In the genomic region with DNA sequence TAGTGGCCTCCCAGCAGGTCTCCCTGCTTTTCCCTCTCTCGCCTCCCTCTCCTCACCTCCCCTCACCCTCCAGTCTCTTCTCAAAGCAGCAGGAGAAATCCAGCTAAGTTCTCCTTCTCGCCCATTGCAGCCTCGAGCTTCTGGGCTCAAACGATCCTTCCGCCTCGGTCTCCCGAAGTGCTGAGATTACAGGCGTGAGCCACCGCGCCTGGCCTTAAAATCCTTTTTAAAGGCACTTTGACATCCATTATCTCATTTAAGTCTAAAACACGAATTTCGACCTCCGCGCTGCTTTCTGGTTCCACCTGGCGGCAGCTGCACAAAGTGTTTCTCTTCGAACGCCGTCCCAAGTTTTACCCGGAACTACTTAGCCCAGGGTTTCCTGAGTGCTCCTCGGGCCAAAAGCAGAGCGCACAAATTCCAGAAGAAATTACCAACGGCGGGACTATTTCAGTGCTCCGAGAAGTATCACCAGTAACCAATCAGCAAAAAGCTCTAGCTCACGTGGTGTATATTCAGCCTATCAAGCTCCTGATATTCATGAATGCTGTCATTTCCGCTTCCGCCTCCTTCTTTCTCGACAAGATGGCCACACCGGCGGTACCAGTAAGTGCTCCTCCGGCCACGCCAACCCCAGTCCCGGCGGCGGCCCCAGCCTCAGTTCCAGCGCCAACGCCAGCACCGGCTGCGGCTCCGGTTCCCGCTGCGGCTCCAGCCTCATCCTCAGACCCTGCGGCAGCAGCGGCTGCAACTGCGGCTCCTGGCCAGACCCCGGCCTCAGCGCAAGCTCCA, we compare ENCODE assay signal across 8 cellular contexts. TPM values are rescaled to one million over a fixed set of nuclear protein-coding genes. Genes with fewer than 3 reads are reported as not detected.
DNase-seq lines count a peak whose midpoint lies in the region; ATAC-seq and TF ChIP-seq lines count a peak whose summit lies in the region.

A gene with protein sequence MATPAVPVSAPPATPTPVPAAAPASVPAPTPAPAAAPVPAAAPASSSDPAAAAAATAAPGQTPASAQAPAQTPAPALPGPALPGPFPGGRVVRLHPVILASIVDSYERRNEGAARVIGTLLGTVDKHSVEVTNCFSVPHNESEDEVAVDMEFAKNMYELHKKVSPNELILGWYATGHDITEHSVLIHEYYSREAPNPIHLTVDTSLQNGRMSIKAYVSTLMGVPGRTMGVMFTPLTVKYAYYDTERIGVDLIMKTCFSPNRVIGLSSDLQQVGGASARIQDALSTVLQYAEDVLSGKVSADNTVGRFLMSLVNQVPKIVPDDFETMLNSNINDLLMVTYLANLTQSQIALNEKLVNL (plus strand): TSS at position 570 of the 792 bp plus-strand sequence. CDS start 16 bp downstream, at position 586.

- TF ChIP-seq CTCF in GM13977 (IDR thresholded peaks at IDR 0.05; ENCODE audit: extremely low read depth, insufficient read depth, missing control alignments): peak; percentile 87
- peak; percentile 91 for TF ChIP-seq CTCF in left ventricle myocardium inferior (IDR thresholded peaks at IDR 0.05; ENCODE audit: borderline replicate concordance)
- peak; percentile 92 for TF ChIP-seq CTCF in progenitor cell of endocrine pancreas (IDR thresholded peaks at IDR 0.05; ENCODE audit: unreplicated experiment)

- H3K36me3 Mint-ChIP-seq in T-helper 1 cell treated with Interleukin-12 subunit alpha and Interleukin-12 subunit beta and Interleukin-4 antibody, amounts not matched to agents 30 μg/mL and 1 μg/mL, for 36 hours (ENCODE audit: low read depth): peaks cover 16% of the 10 kb centered on the region
- peaks cover 5% of the 10 kb centered on the region for H3K36me3 Mint-ChIP-seq in progenitor cell of endocrine pancreas (ENCODE audit: insufficient read depth)

- DNase-seq in GM13977 (ENCODE audit: low spot score) (peak; percentile 93), NCI-H1694 (lab: John Stamatoyannopoulos, UW) (peak; percentile 99), amniotic stem cell (lab: John Stamatoyannopoulos, UW) (peak; percentile 100), left ventricle myocardium inferior (peak; percentile 84), progenitor cell of endocrine pancreas (ENCODE audit: low spot score, unreplicated experiment) (peak; percentile 82), ureter (ENCODE audit: low spot score) (peak; percentile 96)

- H3K4me1 ChIP-seq in left ventricle myocardium inferior: peaks cover 43% of the 10 kb centered on the region

- H3K4me1 Mint-ChIP-seq in T-helper 1 cell treated with Interleukin-12 subunit alpha and Interleukin-12 subunit beta and Interleukin-4 antibody, amounts not matched to agents 30 μg/mL and 1 μg/mL, for 36 hours (ENCODE audit: low read depth): peaks cover 28% of the 10 kb centered on the region
- peaks cover 16% of the 10 kb centered on the region for H3K4me1 Mint-ChIP-seq in progenitor cell of endocrine pancreas (ENCODE audit: low read depth)

- no peaks in the 10 kb centered on the region for H3K27me3 Mint-ChIP-seq in T-helper 1 cell treated with Interleukin-12 subunit alpha and Interleukin-12 subunit beta and Interleukin-4 antibody, amounts not matched to agents 30 μg/mL and 1 μg/mL, for 36 hours (ENCODE audit: low read depth)
- H3K27me3 Mint-ChIP-seq in progenitor cell of endocrine pancreas: no peaks in the 10 kb centered on the region

- peak within 1 kb of the TSS; percentile 98 for H3K4me3 Mint-ChIP-seq in T-helper 1 cell treated with Interleukin-12 subunit alpha and Interleukin-12 subunit beta and Interleukin-4 antibody, amounts not matched to agents 30 μg/mL and 1 μg/mL, for 36 hours
- peak within 1 kb of the TSS; percentile 92 for H3K4me3 Mint-ChIP-seq in progenitor cell of endocrine pancreas (ENCODE audit: low read depth)

- intact Hi-C loops in left ventricle myocardium inferior (cut with micrococcal nuclease): loop anchor here (2.0 kb wide), 1 partner anchor 92 kb away; no protein-coding TSS in a partner anchor

- H3K9me3 ChIP-seq in left ventricle myocardium inferior (replicated peaks): no peaks in the 10 kb centered on the region

- peak within 1 kb of the TSS; percentile 82 for H3K27ac ChIP-seq in left ventricle myocardium inferior (replicated peaks)

- ATAC-seq in HG02885 (IDR thresholded peaks at IDR 0.05; ENCODE audit: poor library complexity, unreplicated experiment): peak; percentile 96

- in situ Hi-C loops in GM13977 (cut with MboI; ENCODE audit: low pct_unique_long_range_greater_than_20kb, low sequenced_read_pairs, unreplicated experiment): loop anchor here (10.0 kb wide), 1 partner anchor 92 kb away; no protein-coding TSS in a partner anchor

- no peaks in the 10 kb centered on the region for H3K27me3 ChIP-seq in left ventricle myocardium inferior (ENCODE audit: low read depth)

- no peaks in the 10 kb centered on the region for H3K9me3 Mint-ChIP-seq in T-helper 1 cell treated with Interleukin-12 subunit alpha and Interleukin-12 subunit beta and Interleukin-4 antibody, amounts not matched to agents 30 μg/mL and 1 μg/mL, for 36 hours
- no peaks in the 10 kb centered on the region for H3K9me3 Mint-ChIP-seq in progenitor cell of endocrine pancreas (ENCODE audit: low read depth)

- H3K27ac Mint-ChIP-seq in T-helper 1 cell treated with Interleukin-12 subunit alpha and Interleukin-12 subunit beta and Interleukin-4 antibody, amounts not matched to agents 30 μg/mL and 1 μg/mL, for 36 hours: peak within 1 kb of the TSS; percentile 94
- peak within 1 kb of the TSS; percentile 96 for H3K27ac Mint-ChIP-seq in progenitor cell of endocrine pancreas

- H3K4me3 ChIP-seq in left ventricle myocardium inferior: peak within 1 kb of the TSS; percentile 83

- peaks cover 23% of the 10 kb centered on the region for H3K36me3 ChIP-seq in left ventricle myocardium inferior

RNA-seq across cellular contexts. Expression of the gene that starts here (rescaled TPM):
- total RNA-seq in left ventricle myocardium inferior (151 TPM), progenitor cell of endocrine pancreas (300 and 307 TPM in 2 replicates), ureter (247 TPM)

Comparison
In these comparisons a context has a peak if more than half of its experiments do, and no peak if none do; other contexts are left out.
1. Peak in every context shown above with its lines: DNase-seq, ATAC-seq, H3K4me3 ChIP-seq and H3K27ac ChIP-seq.